In genomic region chr14:39023939-39024871, GRCh38 we compare ENCODE assay signal across 18 cellular contexts.
A peak's percentile ranks its signal among the peaks of the same experiment; 100 is the strongest.
DNase-seq lines count a peak whose midpoint lies in the region; ATAC-seq, FAIRE-seq and TF ChIP-seq lines count a peak whose summit lies in the region.
"Had no signal": no experiment of that assay in that cellular context is flagged by ENCODE, and none has a peak within 500 bp of the region (broad histone marks: within the 10 kb centered on the region; RNA-seq: fewer than 3 reads in every experiment).

No MANE protein-coding gene starts in this region.

- intact Hi-C loops in CD8-positive, alpha-beta T cell (cut with DNase I, micrococcal nuclease) = no loop called here

- H3K27ac ChIP-seq in 22Rv1 = peak overlapping the region; percentile 96
- no peak overlapping the region for H3K27ac ChIP-seq in CD8-positive, alpha-beta T cell (ENCODE audit: low read depth, low read length)
- no peak overlapping the region for H3K27ac ChIP-seq in RWPE1
- H3K27ac ChIP-seq: breast epithelium, lower lobe of right lung, right atrium auricular region had no signal

- H3K27ac Mint-ChIP-seq in CD8-positive, alpha-beta T cell = no peak overlapping the region
- H3K27ac Mint-ChIP-seq: activated naive CD4-positive, alpha-beta T cell treated with anti-CD3 and anti-CD28 coated beads, Interleukin-2, amount 50 U/mL, for 24 hours; natural killer cell treated with Interleukin-12 subunit alpha and Interleukin-12 subunit beta and Interleukin-15 and Interleukin-18, amount 100 ng/mL, for 72 hours had no signal

- no peaks in the 10 kb centered on the region for H3K36me3 ChIP-seq in CD8-positive, alpha-beta T cell (ENCODE audit: insufficient read depth, low read length)
- no peaks in the 10 kb centered on the region for H3K36me3 ChIP-seq in H7 (replicated peaks; ENCODE audit: control insufficient read depth, insufficient read depth, low read length)
- H3K36me3 ChIP-seq: breast epithelium, lower lobe of right lung, right atrium auricular region had no signal

- no peak overlapping the region for H3K4me3 Mint-ChIP-seq in CD8-positive, alpha-beta T cell
- H3K4me3 Mint-ChIP-seq: activated naive CD4-positive, alpha-beta T cell treated with anti-CD3 and anti-CD28 coated beads, Interleukin-2, amount 50 U/mL, for 24 hours; natural killer cell treated with Interleukin-12 subunit alpha and Interleukin-12 subunit beta and Interleukin-15 and Interleukin-18, amount 100 ng/mL, for 72 hours had no signal

- H3K4me1 ChIP-seq in CD8-positive, alpha-beta T cell (ENCODE audit: insufficient read depth, low read length) = no peaks in the 10 kb centered on the region
- H3K4me1 ChIP-seq: breast epithelium, lower lobe of right lung, right atrium auricular region had no signal

- no peaks in the 10 kb centered on the region for H3K4me1 Mint-ChIP-seq in CD8-positive, alpha-beta T cell (ENCODE audit: low read depth)
- H3K4me1 Mint-ChIP-seq: activated naive CD4-positive, alpha-beta T cell treated with anti-CD3 and anti-CD28 coated beads, Interleukin-2, amount 50 U/mL, for 24 hours had no signal

- CTCF ChIA-PET in CD8-positive, alpha-beta T cell (lab: Charles Lee) = interaction anchor here (1.1 kb wide), 1 partner anchor 9 kb away, joined by 4 read pairs; no protein-coding TSS in a partner anchor
- CTCF ChIA-PET in RWPE1 (lab: Yijun Ruan, JAX) = interaction anchor here (0.6 kb wide), 2 partner anchors 156 to 1135 kb away, joined by 3 read pairs; no protein-coding TSS in a partner anchor

- TF ChIP-seq CTCF in 22Rv1 (IDR thresholded peaks at IDR 0.05) = no peak
- TF ChIP-seq CTCF in CD8-positive, alpha-beta T cell (IDR thresholded peaks at IDR 0.05) = no peak
- no peak for TF ChIP-seq CTCF in RWPE1 (conservative IDR thresholded peaks at IDR 0.05; ENCODE audit: low read depth)

- peaks cover 4% of the 10 kb centered on the region for H3K36me3 Mint-ChIP-seq in CD8-positive, alpha-beta T cell

- H3K27me3 Mint-ChIP-seq in CD8-positive, alpha-beta T cell (ENCODE audit: low read depth) = no peaks in the 10 kb centered on the region
- H3K27me3 Mint-ChIP-seq: activated naive CD4-positive, alpha-beta T cell treated with anti-CD3 and anti-CD28 coated beads, Interleukin-2, amount 50 U/mL, for 24 hours; natural killer cell treated with Interleukin-12 subunit alpha and Interleukin-12 subunit beta and Interleukin-15 and Interleukin-18, amount 100 ng/mL, for 72 hours had no signal

- H3K9me3 ChIP-seq in CD8-positive, alpha-beta T cell (ENCODE audit: low read length) = no peaks in the 10 kb centered on the region
- H3K9me3 ChIP-seq: breast epithelium, lower lobe of right lung, right atrium auricular region had no signal

- peak; percentile 99 for FAIRE-seq in islet of Langerhans (lab: Jason Lieb, UNC)

- no peaks in the 10 kb centered on the region for H3K27me3 ChIP-seq in CD8-positive, alpha-beta T cell (ENCODE audit: insufficient read depth, low read length)
- H3K27me3 ChIP-seq in H7 (ENCODE audit: control insufficient read depth, insufficient read depth, low read length) = no peaks in the 10 kb centered on the region
- H3K27me3 ChIP-seq: breast epithelium, right atrium auricular region had no signal

- POLR2A ChIA-PET in CD8-positive, alpha-beta T cell (lab: Charles Lee) = no interaction called here
- POLR2A ChIA-PET in RWPE1 (lab: Yijun Ruan, JAX; ENCODE audit: low non-redundant PET) = no interaction called here

- peak; percentile 70 for DNase-seq in NCI-H1092 (lab: John Stamatoyannopoulos, UW)
- DNase-seq in NCI-H446 treated with DMSO at 0.1 percent for 48 hours (lab: John Stamatoyannopoulos, UW) = peak; percentile 81
- no peak for DNase-seq in OCI-M1 (lab: John Stamatoyannopoulos, UW)
- DNase-seq in CD8-positive, alpha-beta T cell = no peak
- DNase-seq in H7 = no peak
- no peak for DNase-seq in RWPE1 (ENCODE audit: low spot score)
- DNase-seq: activated CD8-positive, alpha-beta memory T cell treated with anti-CD3 and anti-CD28 coated beads, Interleukin-2, amount 50 U/mL, for 48 hours; KG1; lower lobe of right lung; NCI-H1930; stimulated activated CD4-positive, alpha-beta T cell treated with anti-CD3 and anti-CD28 coated beads, Interleukin-4, amount 100 ng/mL, for 24 hours; SW 1271 had no signal

- no peak for ATAC-seq in CD8-positive, alpha-beta T cell
- ATAC-seq: lower lobe of right lung; natural killer cell treated with Interleukin-12 subunit alpha and Interleukin-12 subunit beta and Interleukin-15 and Interleukin-18, amount 100 ng/mL, for 72 hours had no signal

- H3K9me3 Mint-ChIP-seq in CD8-positive, alpha-beta T cell = no peaks in the 10 kb centered on the region
- H3K9me3 Mint-ChIP-seq: activated naive CD4-positive, alpha-beta T cell treated with anti-CD3 and anti-CD28 coated beads, Interleukin-2, amount 50 U/mL, for 24 hours; natural killer cell treated with Interleukin-12 subunit alpha and Interleukin-12 subunit beta and Interleukin-15 and Interleukin-18, amount 100 ng/mL, for 72 hours had no signal

- no peak overlapping the region for H3K4me3 ChIP-seq in CD8-positive, alpha-beta T cell (ENCODE audit: low read depth, low read length)
- no peak overlapping the region for H3K4me3 ChIP-seq in H7 (ENCODE audit: insufficient read depth, low read depth, low read length)
- H3K4me3 ChIP-seq: breast epithelium, lower lobe of right lung, right atrium auricular region had no signal

Comparison
In these comparisons a context has a peak if more than half of its experiments do, and no peak if none do; other contexts are left out.
1. DNase-seq: peak in NCI-H1092 (single experiment) and NCI-H446 treated with DMSO at 0.1 percent for 48 hours (single experiment); none in OCI-M1 (single experiment), CD8-positive, alpha-beta T cell (0 of 7), H7 (single experiment) and RWPE1 (single experiment).